ENCODE assay signal across 10 cellular contexts in the genomic region with DNA sequence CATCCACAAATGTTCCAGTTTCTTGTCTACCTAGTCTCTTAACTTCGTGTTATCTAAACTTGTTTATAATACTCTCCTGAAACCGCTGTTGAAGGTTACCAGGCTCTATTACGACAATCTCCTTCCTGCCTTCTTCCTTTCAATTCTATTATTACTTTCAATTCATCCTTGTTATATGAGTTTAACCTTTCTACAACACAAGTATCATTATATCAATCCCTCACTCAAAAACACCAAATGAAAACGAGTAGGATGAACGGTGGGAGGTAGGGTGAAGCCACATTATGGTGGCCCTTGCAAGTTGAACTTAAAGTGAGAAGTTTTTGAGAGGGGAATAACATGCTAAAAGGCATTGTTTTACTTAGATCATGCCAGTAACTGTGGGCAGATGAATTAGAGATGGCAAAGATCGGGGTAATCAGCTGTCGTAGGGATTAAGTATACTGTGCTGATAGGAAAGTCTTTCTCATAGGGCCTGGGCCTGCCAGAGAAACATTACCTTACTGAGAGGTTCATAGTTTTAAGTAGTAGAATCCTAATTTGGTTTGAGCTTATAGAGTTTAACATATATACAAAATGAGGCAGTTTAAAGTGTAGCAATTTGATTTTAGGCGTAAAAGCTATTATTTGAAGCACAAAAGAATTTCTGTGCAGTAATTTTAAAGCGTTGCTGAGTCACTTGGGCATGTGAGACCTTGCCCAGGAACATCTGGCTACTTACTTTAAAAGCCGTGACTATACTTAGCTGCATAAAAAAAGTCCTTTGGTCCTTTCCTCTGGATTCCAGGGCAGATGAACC. TPM values are rescaled to one million over a fixed set of nuclear protein-coding genes. Genes with fewer than 3 reads are reported as not detected.
DNase-seq lines count a peak whose midpoint lies in the region; ATAC-seq, FAIRE-seq and TF ChIP-seq lines count a peak whose summit lies in the region.
"Had no signal": no experiment of that assay in that cellular context is flagged by ENCODE, and none has a peak within 500 bp of the region (broad histone marks: within the 10 kb centered on the region; RNA-seq: fewer than 3 reads in every experiment).

No MANE protein-coding gene starts in this region.

- H3K4me3 Mint-ChIP-seq in T-helper 17 cell: peak overlapping the region; percentile 79
- H3K4me3 Mint-ChIP-seq: dendritic cell treated with granulocyte-macrophage colony-stimulating factor and Interleukin-4, amounts not matched to agents 40 ng/mL and 50 ng/mL, for 4 days had no signal

- no peaks in the 10 kb centered on the region for H3K9me3 ChIP-seq in T-helper 17 cell (ENCODE audit: control insufficient read depth, low read length, poor library complexity, severe bottlenecking)
- H3K9me3 ChIP-seq in fibroblast of lung (ENCODE audit: control insufficient read depth, insufficient read depth, low read depth, low read length): no peaks in the 10 kb centered on the region
- no peaks in the 10 kb centered on the region for H3K9me3 ChIP-seq in mucosa of descending colon
- H3K9me3 ChIP-seq in upper lobe of left lung: no peaks in the 10 kb centered on the region

- intact Hi-C loops in mucosa of descending colon (cut with DNase I, micrococcal nuclease): no loop called here

- H3K27ac ChIP-seq in fibroblast of lung (ENCODE audit: insufficient read depth, low read length) (no peak overlapping the region), upper lobe of left lung (peak overlapping the region in 1 of 4 donors; percentile 63)

- H3K9ac ChIP-seq in fibroblast of lung (ENCODE audit: insufficient read depth, low read length): no peak overlapping the region

- H3K36me3 ChIP-seq in fibroblast of lung (ENCODE audit: control insufficient read depth, insufficient read depth, low read length) (no peaks in the 10 kb centered on the region), mucosa of descending colon (ENCODE audit: low read depth) (no peaks in the 10 kb centered on the region), upper lobe of left lung (no peaks in the 10 kb centered on the region)

- no peak overlapping the region for H3K4me2 ChIP-seq in fibroblast of lung (ENCODE audit: extremely low read depth, insufficient read depth, low read length)

- H2AFZ ChIP-seq in fibroblast of lung (ENCODE audit: low read length): peak overlapping the region; percentile 28

- peaks cover 30% of the 10 kb centered on the region for H3K4me1 Mint-ChIP-seq in T-helper 17 cell

- 64 to 66% methylated on average over 10 of the region's 10 CpGs for WGBS in upper lobe of left lung, 2 donors

- H3K4me3 ChIP-seq in AG09309 (ENCODE audit: control insufficient read depth, low read depth, low read length) (no peak overlapping the region), fibroblast of lung (replicated peaks in 1 of 4; ENCODE audit: control extremely low read depth in 1 of 4, insufficient read depth in 1 of 4, low read depth in 3 of 4, low read length in 4 of 4) (no peak overlapping the region), mucosa of descending colon (no peak overlapping the region), upper lobe of left lung (no peak overlapping the region)

- H3K27me3 Mint-ChIP-seq in T-helper 17 cell: no peaks in the 10 kb centered on the region
- H3K27me3 Mint-ChIP-seq: dendritic cell treated with granulocyte-macrophage colony-stimulating factor and Interleukin-4, amounts not matched to agents 40 ng/mL and 50 ng/mL, for 4 days had no signal

- H3K27ac Mint-ChIP-seq in T-helper 17 cell: peak overlapping the region; percentile 85

- H3K27me3 ChIP-seq in fibroblast of lung (ENCODE audit: control insufficient read depth, insufficient read depth, low read length) (no peaks in the 10 kb centered on the region), upper lobe of left lung (no peaks in the 10 kb centered on the region)

- FAIRE-seq in GM12891 (lab: Jason Lieb, UNC): peak; percentile 80

- TF ChIP-seq POLR2A in GM12891 (IDR thresholded peaks at IDR 0.05; ENCODE audit: low read depth, low read length) (no peak), upper lobe of left lung (IDR thresholded peaks at IDR 0.05) (no peak)

- TF ChIP-seq CTCF in AG09309 (IDR thresholded peaks at IDR 0.05; ENCODE audit: control insufficient read depth, insufficient read depth, low read depth, low read length, missing control alignments) (no peak), fibroblast of lung (conservative IDR thresholded peaks at IDR 0.05 in 1 of 2, IDR thresholded peaks at IDR 0.05 in 1 of 2; ENCODE audit: low read depth in 1 of 2, low read length in 2 of 2) (no peak), mucosa of descending colon (IDR thresholded peaks at IDR 0.05) (no peak), upper lobe of left lung (IDR thresholded peaks at IDR 0.05) (no peak)

- peaks cover 3% of the 10 kb centered on the region for H3K36me3 Mint-ChIP-seq in T-helper 17 cell (ENCODE audit: low read depth)

- H3K4me1 ChIP-seq in fibroblast of lung (ENCODE audit: control insufficient read depth, extremely low read depth, insufficient read depth, low read length) (no peaks in the 10 kb centered on the region), mucosa of descending colon (ENCODE audit: low read depth) (peaks cover 6% of the 10 kb centered on the region), upper lobe of left lung (peaks cover 7 to 16% (median 12%) of the 10 kb centered on the region in 4 donors)

- no peak for ATAC-seq in T-helper 17 cell
- no peak for ATAC-seq in mucosa of descending colon
- ATAC-seq in upper lobe of left lung (ENCODE audit: low FRiP score in 2 of 2): no peak

- DNase-seq in AG09309 (ENCODE audit: low read depth): peak; percentile 29
- DNase-seq in GM12891 (ENCODE audit: insufficient read length, low spot score): no peak
- no peak for DNase-seq in T-helper 17 cell
- DNase-seq in fibroblast of lung (ENCODE audit: low read depth in 2 of 2): peak; percentile 24 to 29
- no peak for DNase-seq in mucosa of descending colon
- DNase-seq in HuH-7.5 (ENCODE audit: low spot score): no peak
- DNase-seq in upper lobe of left lung: no peak
- no peak for DNase-seq in SW480 (ENCODE audit: low spot score)
- DNase-seq: T-helper 9 cell had no signal

- no peak for TF ChIP-seq EP300 in upper lobe of left lung (IDR thresholded peaks at IDR 0.05)

- H4K20me1 ChIP-seq in fibroblast of lung (ENCODE audit: control insufficient read depth, extremely low read depth, insufficient read depth, low read length): no peaks in the 10 kb centered on the region

- peaks cover 11% of the 10 kb centered on the region for H3K79me2 ChIP-seq in fibroblast of lung (ENCODE audit: control insufficient read depth, insufficient read depth, low read length)

TF ChIP-seq in GM12891, 5 proteins besides CTCF, POLR2A, EP300 and RAD21:
- no peak for TF ChIP-seq POU2F2 (IDR thresholded peaks at IDR 0.05; ENCODE audit: low read depth, low read length)
- no peak for TF ChIP-seq TAF1 (IDR thresholded peaks at IDR 0.05; ENCODE audit: low read depth, low read length)
- TF ChIP-seq POLR2AphosphoS5 (IDR thresholded peaks at IDR 0.05; ENCODE audit: low read depth, low read length): no peak
- no peak for TF ChIP-seq SPI1 (IDR thresholded peaks at IDR 0.05; ENCODE audit: low read depth, low read length)
- no peak for TF ChIP-seq PAX5 (IDR thresholded peaks at IDR 0.05; ENCODE audit: insufficient read depth, low read length, severe bottlenecking)

RNA-seq across cellular contexts. Expression of a gene that starts 3.4 kb away (rescaled TPM):
- 3.2 TPM for polyA plus RNA-seq in GM12891 (2012; ENCODE audit: low read depth, missing spikeins)
- total RNA-seq in T-helper 17 cell (10 to 100 TPM; 10.4 to 11.1 TPM), fibroblast of lung (10.1 and 10.8 TPM in 2 replicates), mucosa of descending colon (10 to 100 TPM in 1 of 3 donors, 1 to 10 TPM in 2; 4.2 to 10.2 (median 4.3) TPM), upper lobe of left lung (10 to 100 TPM in 1 of 6 donors, 1 to 10 TPM in 5; 4.7 to 14.9 (median 7.7) TPM)
- 2.0 and 2.7 TPM in 2 replicates for polyA plus RNA-seq in fibroblast of lung
- 2.6 and 3.8 TPM in 2 replicates for polyA plus RNA-seq in fibroblast of lung (2012)
- polyA minus RNA-seq in fibroblast of lung (ENCODE audit: low replicate concordance): 4.7 and 7.2 TPM in 2 replicates

RNA-seq across cellular contexts. Expression of a gene that starts 34.5 kb away (rescaled TPM):
- polyA plus RNA-seq in GM12891 (2012; ENCODE audit: low read depth, missing spikeins): 4,162 TPM
- total RNA-seq in T-helper 17 cell (1,000 to 10,000 TPM; 1,360 to 1,402 TPM), fibroblast of lung (1,821 and 4,072 TPM in 2 replicates), mucosa of descending colon (100 to 1,000 TPM; 710 to 847 (median 734) TPM), upper lobe of left lung (1,000 to 10,000 TPM in 1 of 6 donors, 100 to 1,000 TPM in 5; 695 to 1,240 (median 904) TPM)
- 768 and 864 TPM in 2 replicates for polyA plus RNA-seq in fibroblast of lung
- 1,556 and 1,578 TPM in 2 replicates for polyA plus RNA-seq in fibroblast of lung (2012)
- polyA minus RNA-seq in fibroblast of lung (ENCODE audit: low replicate concordance): 119 and 303 TPM in 2 replicates

RNA-seq across cellular contexts. Expression of a gene that starts 44.1 kb away (rescaled TPM):
- 6.4 TPM for polyA plus RNA-seq in GM12891 (2012; ENCODE audit: low read depth, missing spikeins)
- 10 to 100 TPM; 65.2 to 77.2 TPM for total RNA-seq in T-helper 17 cell
- 21.8 and 26.6 TPM in 2 replicates for total RNA-seq in fibroblast of lung
- polyA plus RNA-seq in fibroblast of lung: 11.0 and 11.4 TPM in 2 replicates
- polyA plus RNA-seq in fibroblast of lung (2012): 7.7 and 8.0 TPM in 2 replicates
- 3.6 and 3.7 TPM in 2 replicates for polyA minus RNA-seq in fibroblast of lung (ENCODE audit: low replicate concordance)
- total RNA-seq in mucosa of descending colon: 10 to 100 TPM; 13.0 to 19.4 (median 13.1) TPM
- 10 to 100 TPM; 16.3 to 41.4 (median 19.8) TPM for total RNA-seq in upper lobe of left lung

RNA-seq across cellular contexts. Expression of a gene that starts 58.0 kb away (rescaled TPM):
- polyA plus RNA-seq in GM12891 (2012; ENCODE audit: low read depth, missing spikeins): 2.8 TPM
- 10 to 100 TPM; 30.6 to 31.7 TPM for total RNA-seq in T-helper 17 cell
- 16.4 and 26.9 TPM in 2 replicates for total RNA-seq in fibroblast of lung
- polyA plus RNA-seq in fibroblast of lung: 27.9 and 32.5 TPM in 2 replicates
- 14.1 and 19.8 TPM in 2 replicates for polyA plus RNA-seq in fibroblast of lung (2012)
- polyA minus RNA-seq in fibroblast of lung (ENCODE audit: low replicate concordance): 30.7 and 33.7 TPM in 2 replicates
- 10 to 100 TPM in 1 of 3 donors, 1 to 10 TPM in 2; 1.7 to 15.1 (median 3.8) TPM for total RNA-seq in mucosa of descending colon
- 10 to 100 TPM in 5 of 6 donors, 1 to 10 TPM in 1; 7.2 to 16.8 (median 15.5) TPM for total RNA-seq in upper lobe of left lung

Comparison
In these comparisons a context has a peak if more than half of its experiments do, and no peak if none do; other contexts are left out.
1. DNase-seq: peak in AG09309 (single experiment) and fibroblast of lung (2 of 2); none in GM12891 (single experiment), T-helper 17 cell (0 of 3), mucosa of descending colon (0 of 3), HuH-7.5 (single experiment), upper lobe of left lung (0 of 2) and SW480 (single experiment).